Comparison of ENCODE assay signal across 12 cellular contexts in the genomic region with DNA sequence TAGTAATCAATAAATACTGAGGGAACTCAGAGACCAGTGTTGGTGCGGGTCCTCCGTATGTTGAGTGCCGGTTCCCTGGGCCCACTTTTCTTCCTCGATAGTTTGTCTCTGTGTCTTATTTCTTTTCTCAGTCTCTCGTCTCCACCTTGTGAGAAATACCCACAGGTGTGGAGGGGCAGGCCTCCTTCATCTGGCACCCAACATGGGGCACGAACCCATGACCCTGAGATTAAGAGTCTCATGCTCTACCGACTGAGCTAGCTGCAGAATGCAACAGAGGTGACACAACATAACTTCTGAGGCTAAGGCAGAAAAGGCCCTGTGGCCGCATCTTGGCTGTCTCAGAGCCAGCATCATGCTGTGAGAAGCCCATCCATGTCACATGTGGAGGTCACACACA.
"Had no signal": no experiment of that assay in that cellular context is flagged by ENCODE, and none has a peak within 500 bp of the region (broad histone marks: within the 10 kb centered on the region; RNA-seq: fewer than 3 reads in every experiment).

No MANE protein-coding gene starts in this region.

- H3K27me3 ChIP-seq: esophagus muscularis mucosa, tibial artery, vagina had no signal

- H3K4me3 ChIP-seq: esophagus muscularis mucosa, tibial artery, vagina had no signal

- H3K4me1 ChIP-seq: vagina had no signal

- DNase-seq: activated CD4-positive, alpha-beta T cell treated with anti-CD3 and anti-CD28 coated beads for 4 hours; activated CD8-positive, alpha-beta memory T cell treated with anti-CD3 and anti-CD28 coated beads for 24 hours; activated naive CD4-positive, alpha-beta T cell treated with anti-CD3 and anti-CD28 coated beads, Interleukin-2, amount 50 U/mL, for 16 hours; amygdala; cerebellar nuclear complex; stimulated activated CD4-positive, alpha-beta T cell treated with anti-CD3 and anti-CD28 coated beads, Interleukin-4, amount 100 ng/mL, for 4 hours; T-helper 9 cell; tibial artery had no signal

- FAIRE-seq: endometrium had no signal

- H3K27ac ChIP-seq: esophagus muscularis mucosa, tibial artery, vagina, VCaP had no signal

- H3K36me3 ChIP-seq: esophagus muscularis mucosa, vagina had no signal
